Comparison of ENCODE assay signal across 18 cellular contexts in the genomic region with DNA sequence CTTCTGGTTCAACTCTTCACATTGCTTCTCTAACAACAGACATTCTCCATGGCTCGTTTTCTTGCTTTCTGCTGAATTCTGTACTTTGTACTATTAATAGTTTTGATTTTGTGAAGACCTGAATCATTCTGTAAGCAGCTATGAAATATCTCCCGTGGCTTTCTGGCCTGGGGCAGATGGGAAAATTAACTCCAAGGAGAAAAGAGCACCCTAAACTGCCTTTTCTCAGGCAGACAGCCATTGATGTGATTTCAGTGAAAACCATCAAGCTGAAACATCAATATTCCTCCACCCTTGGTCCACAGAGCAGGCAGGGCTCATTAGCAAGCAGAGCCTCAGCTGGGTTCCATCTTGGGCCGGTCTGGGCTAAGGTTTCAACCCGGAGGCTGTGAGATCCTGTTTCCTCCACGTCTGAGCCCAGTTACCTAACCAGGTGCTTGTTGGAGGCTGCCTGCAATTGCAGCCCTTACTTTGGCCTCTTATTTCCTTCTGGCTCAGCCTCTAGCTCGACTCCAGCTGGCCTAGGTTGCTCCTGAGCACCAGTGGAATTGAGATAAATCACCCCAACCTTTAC. TPM values are rescaled to one million over a fixed set of nuclear protein-coding genes. Genes with fewer than 3 reads are reported as not detected.
DNase-seq lines count a peak whose midpoint lies in the region; FAIRE-seq and TF ChIP-seq lines count a peak whose summit lies in the region.
"Had no signal": no experiment of that assay in that cellular context is flagged by ENCODE, and none has a peak within 500 bp of the region (broad histone marks: within the 10 kb centered on the region; RNA-seq: fewer than 3 reads in every experiment).

No MANE protein-coding gene starts in this region.

- DNase-seq in NCI-H2081 (lab: John Stamatoyannopoulos, UW) (peak; percentile 46 to 51), NCI-H2081 treated with DMSO at 0.1 percent for 48 hours (lab: John Stamatoyannopoulos, UW) (no peak), PC-9 (no peak), keratinocyte (ENCODE audit: low read depth, low spot score) (no peak), small intestine (no peak), Kasumi-1 (lab: John Stamatoyannopoulos, UW) (no peak), GM19239 (ENCODE audit: insufficient read length, low spot score) (no peak)
- DNase-seq: activated gamma-delta T cell, immature natural killer cell, KBM-7, natural killer cell, NCI-H1105 treated with DMSO at 0.1 percent for 48 hours, SHP77 treated with DMSO at 0.1 percent for 48 hours had no signal

- intact Hi-C loops in PC-9 (cut with micrococcal nuclease; ENCODE audit: unreplicated experiment): no loop called here

- H3K4me2 ChIP-seq in PC-9 (no peak overlapping the region), keratinocyte (ENCODE audit: control insufficient read depth, extremely low read depth, insufficient read depth, low read depth, low read length) (no peak overlapping the region)

- BruUV-seq in PC-9 (replicated peaks; lab: Mats Ljungman, UMichigan): no TSS peak

- H3K9ac ChIP-seq in HUES48 (ENCODE audit: low read depth, low read length) (no peak overlapping the region), keratinocyte (ENCODE audit: control insufficient read depth, extremely low read depth, insufficient read depth, low read length) (no peak overlapping the region)

- H3K9me1 ChIP-seq in keratinocyte (ENCODE audit: control insufficient read depth, extremely low read depth, insufficient read depth, low read length): no peaks in the 10 kb centered on the region

- H3K9me3 ChIP-seq in HUES48 (ENCODE audit: control insufficient read depth, insufficient read depth, low read length) (no peaks in the 10 kb centered on the region), PC-9 (ENCODE audit: insufficient read depth, low read depth) (no peaks in the 10 kb centered on the region), keratinocyte (ENCODE audit: control insufficient read depth, low read depth, low read length) (no peaks in the 10 kb centered on the region), small intestine (ENCODE audit: control insufficient read depth, low read depth) (no peaks in the 10 kb centered on the region)
- H3K9me3 ChIP-seq: vagina had no signal

- no peaks in the 10 kb centered on the region for H3K9me2 ChIP-seq in PC-9 (ENCODE audit: insufficient read depth)

- H4K20me1 ChIP-seq in PC-9 (ENCODE audit: insufficient read depth): no peaks in the 10 kb centered on the region
- no peaks in the 10 kb centered on the region for H4K20me1 ChIP-seq in keratinocyte (ENCODE audit: control insufficient read depth, extremely low read depth, insufficient read depth, low read length)

- H3K4me3 ChIP-seq in HUES48 (ENCODE audit: low read depth, low read length) (no peak overlapping the region), PC-9 (no peak overlapping the region), keratinocyte (ENCODE audit: control insufficient read depth in 2 of 3, extremely low read depth in 1 of 3, insufficient read depth in 2 of 3, low read depth in 1 of 3, low read length in 3 of 3) (no peak overlapping the region), small intestine (ENCODE audit: low read depth in 1 of 2, low read length in 2 of 2) (no peak overlapping the region)
- H3K4me3 ChIP-seq: vagina had no signal

- no peaks in the 10 kb centered on the region for H3K79me2 ChIP-seq in PC-9 (ENCODE audit: low read depth)
- no peaks in the 10 kb centered on the region for H3K79me2 ChIP-seq in keratinocyte (ENCODE audit: control insufficient read depth, insufficient read depth, low read length)

- FAIRE-seq in keratinocyte (lab: Jason Lieb, UNC) (no peak), small intestine (lab: Jason Lieb, UNC) (no peak), GM19239 (lab: Jason Lieb, UNC) (no peak)
- FAIRE-seq: A204.1 had no signal

- H3K36me3 ChIP-seq in HUES48 (ENCODE audit: control insufficient read depth, insufficient read depth, low read length) (no peaks in the 10 kb centered on the region), PC-9 (ENCODE audit: low read depth) (no peaks in the 10 kb centered on the region), keratinocyte (ENCODE audit: control insufficient read depth in 2 of 2, extremely low read depth in 1 of 2, insufficient read depth in 2 of 2, low read length in 2 of 2) (no peaks in the 10 kb centered on the region), small intestine (ENCODE audit: control insufficient read depth in 2 of 2, insufficient read depth in 2 of 2, low read length in 2 of 2) (no peaks in the 10 kb centered on the region)
- H3K36me3 ChIP-seq: vagina had no signal

- H3K27me3 ChIP-seq in HUES48 (ENCODE audit: control insufficient read depth, insufficient read depth, low read length) (no peaks in the 10 kb centered on the region), PC-9 (ENCODE audit: insufficient read depth, low read depth) (no peaks in the 10 kb centered on the region), keratinocyte (ENCODE audit: control insufficient read depth, extremely low read depth, insufficient read depth, low read length) (peaks cover 9% of the 10 kb centered on the region), small intestine (ENCODE audit: control insufficient read depth in 2 of 2, insufficient read depth in 2 of 2, low read length in 2 of 2) (peaks cover 0 to 2% of the 10 kb centered on the region in 2 donors)
- H3K27me3 ChIP-seq: vagina had no signal

- no peak for TF ChIP-seq CTCF in PC-9 (conservative IDR thresholded peaks at IDR 0.05)
- TF ChIP-seq CTCF in keratinocyte (optimal IDR thresholded peaks at IDR 0.05 in 1 of 3, IDR thresholded peaks at IDR 0.05 in 1 of 3, conservative IDR thresholded peaks at IDR 0.05 in 1 of 3; ENCODE audit: extremely low read depth in 1 of 3, insufficient read depth in 2 of 3, low read length in 3 of 3): no peak

- POLR2A ChIA-PET in PC-9 (lab: Charles Lee; ENCODE audit: unreplicated experiment): interaction anchor here (0.6 kb wide), 1 partner anchor 86 kb away, joined by 5 read pairs; no protein-coding TSS in a partner anchor

- H3K27ac ChIP-seq in HUES48 (ENCODE audit: low read depth, low read length) (peak overlapping the region; percentile 14), PC-9 (no peak overlapping the region), keratinocyte (ENCODE audit: control insufficient read depth, insufficient read depth, low read length) (no peak overlapping the region), small intestine (ENCODE audit: low read depth in 1 of 2, low read length in 1 of 2) (no peak overlapping the region)
- H3K27ac ChIP-seq: epithelial cell of prostate, HL-60, vagina had no signal

- CTCF ChIA-PET in PC-9 (lab: Charles Lee): no interaction called here

- H3F3A ChIP-seq in PC-9 (ENCODE audit: insufficient read depth, low read depth): 0 out of 2 replicates have a peak, but pooled peaks cover 4% of the 10 kb centered on the region

- 29 to 45% (median 41%) methylated on average over 6 of the region's 6 CpGs for WGBS in small intestine, 3 donors

- 0 out of 2 replicates have a peak overlapping the region, but pooled peaks have one; percentile 2 for H2AFZ ChIP-seq in PC-9
- H2AFZ ChIP-seq in keratinocyte (ENCODE audit: control insufficient read depth, low read length): peak overlapping the region; percentile 81

- H3K4me1 ChIP-seq in HUES48 (ENCODE audit: control insufficient read depth, insufficient read depth, low read length) (peaks cover 23% of the 10 kb centered on the region; the same call in 1 of the 2 replicates), PC-9 (replicated peaks; ENCODE audit: insufficient read depth) (no peaks in the 10 kb centered on the region), keratinocyte (ENCODE audit: control insufficient read depth, extremely low read depth, insufficient read depth, low read length) (peaks cover 4% of the 10 kb centered on the region), small intestine (ENCODE audit: control insufficient read depth in 2 of 2, insufficient read depth in 1 of 2, low read depth in 1 of 2, low read length in 1 of 2) (no peaks in the 10 kb centered on the region)
- H3K4me1 ChIP-seq: vagina had no signal

- dilution Hi-C loops in keratinocyte (cut with MboI; ENCODE audit: extremely low pct_ligation_motif_present, low sequenced_read_pairs): no loop called here

RNA-seq across cellular contexts. Expression of a gene that starts 21.1 kb away (rescaled TPM):
- total RNA-seq in PC-9 (2021): 32.6 and 48.6 TPM in 2 replicates
- polyA plus RNA-seq in keratinocyte: 6.7 to 16.0 TPM (median 11.5 TPM) in 3 replicates
- polyA plus RNA-seq in keratinocyte (2011; ENCODE audit: low read depth): 14.5 TPM
- 5.5 and 7.9 TPM in 2 replicates for polyA plus RNA-seq in keratinocyte (2011; cell fraction: cytosol; rRNA removed)
- polyA plus RNA-seq in keratinocyte (2011; cell fraction: nucleus; rRNA removed): 11.2 and 16.8 TPM in 2 replicates
- 7.3 and 7.4 TPM in 2 replicates for polyA plus RNA-seq in keratinocyte (2012; ENCODE audit: low replicate concordance)
- polyA minus RNA-seq in keratinocyte: 2.5 to 7.0 TPM (median 4.1 TPM) in 3 replicates
- polyA minus RNA-seq in keratinocyte (2011; cell fraction: cytosol; rRNA and poly(A)+ RNA removed): 3.3 TPM
- 4.7 and 6.4 TPM in 2 replicates for polyA minus RNA-seq in keratinocyte (2011; cell fraction: nucleus; rRNA and poly(A)+ RNA removed)
- 10 to 100 TPM in 1 of 3 donors, 1 to 10 TPM in 2; 5.4 to 16.2 (median 5.6) TPM for polyA plus RNA-seq in small intestine

Comparison
In these comparisons a context has a peak if more than half of its experiments do, and no peak if none do; other contexts are left out.
1. DNase-seq: peak in NCI-H2081 (2 of 2); none in NCI-H2081 treated with DMSO at 0.1 percent for 48 hours (single experiment), PC-9 (0 of 2), keratinocyte (single experiment), small intestine (single experiment), Kasumi-1 (0 of 2) and GM19239 (single experiment).